Comparison of ENCODE assay signal across 7 cellular contexts in genomic region chr2:24827321-24828261, GRCh38. TPM values are rescaled to one million over a fixed set of nuclear protein-coding genes. Genes with fewer than 3 reads are reported as not detected.
A peak's percentile ranks its signal among the peaks of the same experiment; 100 is the strongest.
DNase-seq lines count a peak whose midpoint lies in the region; ATAC-seq and TF ChIP-seq lines count a peak whose summit lies in the region.

No MANE protein-coding gene starts in this region.

- H3K27me3 ChIP-seq in WERI-Rb-1 (ENCODE audit: insufficient read depth, low read depth, severe bottlenecking) (no peaks in the 10 kb centered on the region), mammary epithelial cell (ENCODE audit: insufficient read depth, low read length) (no peaks in the 10 kb centered on the region)

- H2AFZ ChIP-seq in mammary epithelial cell (ENCODE audit: low read depth, low read length) = peak overlapping the region; percentile 3

- 39% methylated on average over 30 of the region's 31 CpGs for WGBS in mammary epithelial cell (ENCODE audit: low coverage, missing lambda C conversion rate)

- peak; percentile 66 for ATAC-seq in HG02973 (IDR thresholded peaks at IDR 0.05; ENCODE audit: unreplicated experiment)

- CTCF ChIA-PET in mammary epithelial cell (lab: Charles Lee; ENCODE audit: low non-redundant PET) = interaction anchor here (0.5 to 0.8 kb wide), 5 partner anchors 205 to 419 kb away, joined by 3 to 7 read pairs (median 3); no protein-coding TSS in a partner anchor

- DNase-seq in GM13976 (ENCODE audit: low spot score) = peak; percentile 89
- peak; percentile 81 for DNase-seq in NCI-H2196 (lab: John Stamatoyannopoulos, UW; ENCODE audit: unreplicated experiment)
- DNase-seq in WERI-Rb-1 = peak; percentile 90
- peak; percentile 54 for DNase-seq in mammary epithelial cell
- peak; percentile 93 for DNase-seq in islet precursor cell
- DNase-seq in stimulated activated CD4-positive, alpha-beta T cell treated with anti-CD3 and anti-CD28 coated beads, Interleukin-15, amount 100 ng/mL, for 24 hours = peak; percentile 79

- H3K27ac ChIP-seq in WERI-Rb-1 (no peak overlapping the region), mammary epithelial cell (ENCODE audit: insufficient read depth, low read depth, low read length) (no peak overlapping the region)

- no peaks in the 10 kb centered on the region for H3K9me3 ChIP-seq in WERI-Rb-1 (ENCODE audit: severe bottlenecking)
- no peaks in the 10 kb centered on the region for H3K9me3 ChIP-seq in mammary epithelial cell (replicated peaks; ENCODE audit: insufficient read depth, low read length)

- BruUV-seq in mammary epithelial cell (replicated peaks; lab: Mats Ljungman, UMichigan) = no TSS peak

- TF ChIP-seq CTCF in GM13976 (IDR thresholded peaks at IDR 0.05; ENCODE audit: borderline replicate concordance, control extremely low read depth, extremely low read depth, insufficient read depth, missing control alignments) (peak; percentile 91), WERI-Rb-1 (IDR thresholded peaks at IDR 0.05; ENCODE audit: low read depth, low read length) (peak; percentile 95), mammary epithelial cell (conservative IDR thresholded peaks at IDR 0.05 in 1 of 2, IDR thresholded peaks at IDR 0.05 in 1 of 2; ENCODE audit: extremely low read depth in 1 of 2, insufficient read depth in 1 of 2, low read depth in 1 of 2, low read length in 2 of 2) (peak; percentile 88 to 90)

- H4K20me1 ChIP-seq in mammary epithelial cell (ENCODE audit: insufficient read depth, low read length) = no peaks in the 10 kb centered on the region

- in situ Hi-C loops in GM13976 (cut with MboI; ENCODE audit: low sequenced_read_pairs, unreplicated experiment) = loop anchor here (10.0 kb wide), 1 partner anchor 213 kb away; no protein-coding TSS in a partner anchor
- in situ Hi-C loops in mammary epithelial cell (cut with MboI; ENCODE audit: low sequenced_read_pairs in 2 of 2) = loop anchor here (5.0 to 10.0 kb wide), 2 partner anchors 413 to 420 kb away; no protein-coding TSS in a partner anchor

- dilution Hi-C loops in mammary epithelial cell (cut with HindIII; ENCODE audit: low sequenced_read_pairs) = no loop called here

- intact Hi-C loops in mammary epithelial cell (cut with micrococcal nuclease) = loop anchor here (1.0 to 5.0 kb wide), 6 partner anchors 35 to 417 kb away; no protein-coding TSS in a partner anchor

- no peaks in the 10 kb centered on the region for H3K79me2 ChIP-seq in mammary epithelial cell (ENCODE audit: insufficient read depth, low read length)

- peaks cover 58% of the 10 kb centered on the region for H3K36me3 ChIP-seq in WERI-Rb-1
- peaks cover 4% of the 10 kb centered on the region for H3K36me3 ChIP-seq in mammary epithelial cell (ENCODE audit: insufficient read depth, low read length)

- H3K4me3 ChIP-seq in WERI-Rb-1 (ENCODE audit: low read depth, low read length) = no peak overlapping the region
- H3K4me3 ChIP-seq in mammary epithelial cell (replicated peaks in 1 of 3; ENCODE audit: insufficient read depth in 1 of 3, low read depth in 2 of 3, low read length in 3 of 3) = no peak overlapping the region

- H3K4me1 ChIP-seq in mammary epithelial cell (ENCODE audit: insufficient read depth, low read length) = no peaks in the 10 kb centered on the region

- H3K4me2 ChIP-seq in mammary epithelial cell (ENCODE audit: insufficient read depth, low read depth, low read length) = no peak overlapping the region

- no peak overlapping the region for H3K9ac ChIP-seq in mammary epithelial cell (ENCODE audit: insufficient read depth, low read length)

RNA-seq across cellular contexts. Expression of gene CENPO, which starts 34.4 kb away (rescaled TPM):
- 10 to 100 TPM in 1 of 2 donors, 1 to 10 TPM in 1; 7.2 to 27.7 TPM for total RNA-seq in mammary epithelial cell
- polyA plus RNA-seq in mammary epithelial cell = 24.4 TPM
- polyA minus RNA-seq in mammary epithelial cell = 31.6 TPM

RNA-seq across cellular contexts. Expression of gene PTRHD1, which starts 34.4 kb away (rescaled TPM):
- total RNA-seq in mammary epithelial cell = 10 to 100 TPM; 14.8 to 28.3 TPM
- 30.3 TPM for polyA plus RNA-seq in mammary epithelial cell
- 4.1 TPM for polyA minus RNA-seq in mammary epithelial cell
